In genomic region chr2:162007447-162008040, GRCh38 we compare ENCODE assay signal across 10 cellular contexts.
DNase-seq lines count a peak whose midpoint lies in the region; ATAC-seq and TF ChIP-seq lines count a peak whose summit lies in the region.
"Had no signal": no experiment of that assay in that cellular context is flagged by ENCODE, and none has a peak within 500 bp of the region (broad histone marks: within the 10 kb centered on the region; RNA-seq: fewer than 3 reads in every experiment).

No MANE protein-coding gene starts in this region.

- H3K4me1 ChIP-seq in liver (ENCODE audit: control insufficient read depth in 4 of 4, insufficient read depth in 4 of 4, low read length in 3 of 4), result no peaks in the 10 kb centered on the region

- no peak overlapping the region for H3K9ac ChIP-seq in liver (ENCODE audit: low read depth in 1 of 2, low read length in 2 of 2)

- TF ChIP-seq CTCF in GM13976 (IDR thresholded peaks at IDR 0.05; ENCODE audit: borderline replicate concordance, control extremely low read depth, extremely low read depth, insufficient read depth, missing control alignments) (peak; percentile 3), VCaP (conservative IDR thresholded peaks at IDR 0.05) (peak; percentile 84), liver (IDR thresholded peaks at IDR 0.05; ENCODE audit: low read depth, low read length, missing input control) (peak; percentile 55)

- in situ Hi-C loops in GM13976 (cut with MboI; ENCODE audit: low sequenced_read_pairs, unreplicated experiment), result loop anchor here (10.0 kb wide), 1 partner anchor 117 kb away; no protein-coding TSS in a partner anchor

- TF ChIP-seq RAD21 in liver (IDR thresholded peaks at IDR 0.05), result peak; percentile 85 to 91

- no peaks in the 10 kb centered on the region for H3K9me3 ChIP-seq in liver (ENCODE audit: control insufficient read depth in 4 of 4, low read length in 3 of 4)
- H3K9me3 ChIP-seq: neutrophil had no signal

- 70% methylated on average over 3 of the region's 3 CpGs for WGBS in liver

- no peaks in the 10 kb centered on the region for H3K27me3 ChIP-seq in liver (ENCODE audit: control insufficient read depth in 4 of 4, insufficient read depth in 4 of 4, low read length in 3 of 4)
- H3K27me3 ChIP-seq: neutrophil had no signal

- no peak for ATAC-seq in GM18520 (IDR thresholded peaks at IDR 0.05; ENCODE audit: unreplicated experiment)

- H3K27ac ChIP-seq in VCaP (no peak overlapping the region), liver (ENCODE audit: low read depth in 1 of 2, low read length in 2 of 2) (no peak overlapping the region)
- H3K27ac ChIP-seq: neutrophil had no signal

- H3K36me3 ChIP-seq in liver (ENCODE audit: control insufficient read depth in 4 of 4, insufficient read depth in 3 of 4, low read depth in 1 of 4, low read length in 3 of 4), result peaks cover 0 to 5% (median under 1%) of the 10 kb centered on the region in 4 donors
- H3K36me3 ChIP-seq: neutrophil had no signal

- no peak overlapping the region for H3K4me3 ChIP-seq in liver (ENCODE audit: low read depth in 1 of 3, low read length in 3 of 3)

- DNase-seq in AG08395 (ENCODE audit: low spot score), result peak; percentile 11
- DNase-seq in GM13976 (ENCODE audit: low spot score), result no peak
- DNase-seq in amygdala (lab: John Stamatoyannopoulos, UW), result no peak
- no peak for DNase-seq in NCI-H128 (lab: John Stamatoyannopoulos, UW; ENCODE audit: unreplicated experiment)
- DNase-seq in NCI-H2107 treated with DMSO at 0.1 percent for 48 hours (lab: John Stamatoyannopoulos, UW; ENCODE audit: unreplicated experiment), result no peak
- DNase-seq: activated naive CD8-positive, alpha-beta T cell treated with anti-CD3 and anti-CD28 coated beads for 36 hours had no signal

TF ChIP-seq in liver, 16 proteins besides CTCF, POLR2A, EP300 and RAD21:
- no peak for TF ChIP-seq RXRA (IDR thresholded peaks at IDR 0.05)
- no peak for TF ChIP-seq REST (IDR thresholded peaks at IDR 0.05)
- TF ChIP-seq SP1 (IDR thresholded peaks at IDR 0.05), result no peak
- TF ChIP-seq ZBTB33 (IDR thresholded peaks at IDR 0.05), result no peak
- TF ChIP-seq YY1 (IDR thresholded peaks at IDR 0.05), result no peak
- TF ChIP-seq TAF1 (conservative IDR thresholded peaks at IDR 0.05), result no peak
- TF ChIP-seq NR2F2 (IDR thresholded peaks at IDR 0.05), result no peak
- no peak for TF ChIP-seq FOXA1 (IDR thresholded peaks at IDR 0.05)
- TF ChIP-seq EGR1 (IDR thresholded peaks at IDR 0.05; ENCODE audit: low read depth in 2 of 2), result no peak
- TF ChIP-seq FOXA2 (IDR thresholded peaks at IDR 0.05), result no peak
- no peak for TF ChIP-seq JUND (IDR thresholded peaks at IDR 0.05)
- TF ChIP-seq MAX (IDR thresholded peaks at IDR 0.05), result no peak
- TF ChIP-seq GABPA (IDR thresholded peaks at IDR 0.05 in 1 of 2, conservative IDR thresholded peaks at IDR 0.05 in 1 of 2), result no peak
- TF ChIP-seq HNF4A (conservative IDR thresholded peaks at IDR 0.05), result no peak

Comparison
In these comparisons a context has a peak if more than half of its experiments do, and no peak if none do; other contexts are left out.
1. CTCF ChIP-seq: peak in every context shown above with its lines; median percentile 84 in VCaP; 55 in liver; 3 in GM13976.